In the genomic region with DNA sequence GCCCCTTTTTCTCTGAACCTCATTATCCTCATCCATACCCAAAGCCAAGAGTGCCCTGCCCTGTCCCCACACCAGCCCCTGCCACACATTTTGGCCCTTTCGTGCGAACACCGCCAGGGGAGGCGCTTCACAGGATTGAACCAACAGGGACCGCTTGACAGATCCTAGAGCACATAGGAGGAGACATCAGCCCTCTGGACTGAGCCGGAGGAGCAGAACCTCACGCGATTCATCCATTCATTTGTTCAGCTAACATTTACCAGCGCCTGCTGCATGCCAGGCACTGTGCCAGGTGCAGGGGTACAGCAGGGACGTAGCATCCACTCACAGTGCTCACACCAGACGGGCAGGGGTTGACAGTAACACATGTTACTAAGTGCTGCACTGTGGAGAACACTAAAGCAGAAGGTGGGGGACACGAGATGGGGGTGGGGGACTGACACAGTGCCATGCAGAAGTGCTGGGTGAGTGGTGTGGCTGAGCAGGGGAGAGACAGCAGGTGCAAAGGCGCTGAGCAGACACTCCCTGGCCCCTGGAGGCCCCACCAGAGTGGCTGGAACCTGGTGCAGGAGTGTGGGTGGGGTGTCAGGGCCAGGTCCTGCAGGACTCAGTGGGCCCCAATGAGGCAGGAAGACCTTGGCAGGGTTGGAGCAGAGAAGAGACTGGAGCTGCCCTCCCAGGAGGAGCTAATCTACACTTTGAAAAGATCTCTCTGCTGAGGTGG, we compare ENCODE assay signal across 16 cellular contexts. TPM values are rescaled to one million over a fixed set of nuclear protein-coding genes. Genes with fewer than 3 reads are reported as not detected.
DNase-seq lines count a peak whose midpoint lies in the region; ATAC-seq and TF ChIP-seq lines count a peak whose summit lies in the region.
"Had no signal": no experiment of that assay in that cellular context is flagged by ENCODE, and none has a peak within 500 bp of the region (broad histone marks: within the 10 kb centered on the region; RNA-seq: fewer than 3 reads in every experiment).

No MANE protein-coding gene starts in this region.

- H3K9me3 Mint-ChIP-seq in CD14-positive monocyte = peaks cover 0 to 6% (median 4%) of the 10 kb centered on the region in 7 donors
- H3K9me3 Mint-ChIP-seq: CD8-positive, alpha-beta T cell; effector memory CD8-positive, alpha-beta T cell; H9 had no signal

- no peak for ATAC-seq in left cardiac atrium
- ATAC-seq: activated CD8-positive, alpha-beta memory T cell treated with anti-CD3 and anti-CD28 coated beads, Interleukin-2, amount 10 ng/mL, durations not matched to agents 7 days and 5 days; CD8-positive, alpha-beta T cell; effector memory CD8-positive, alpha-beta T cell; gastrocnemius medialis had no signal

- peaks cover 31 to 43% (median 33%) of the 10 kb centered on the region in 3 donors for H3K27me3 Mint-ChIP-seq in CD14-positive monocyte (ENCODE audit: low read depth in 3 of 3)

- no peak for TF ChIP-seq CTCF in CD14-positive monocyte (IDR thresholded peaks at IDR 0.05)

- DNase-seq in CD14-positive monocyte (ENCODE audit: low spot score) (peak; percentile 42), NCI-H1092 treated with DMSO at 0.1 percent for 48 hours (lab: John Stamatoyannopoulos, UW) (peak; percentile 33), left cardiac atrium (peak; percentile 11), posterior cingulate gyrus (peak in 7 of 10 donors; percentile 4 to 75 (median 15)), KG1 (lab: John Stamatoyannopoulos, UW) (no peak), COLO668 (lab: John Stamatoyannopoulos, UW; ENCODE audit: unreplicated experiment) (no peak), NCI-H748 treated with DMSO at 0.1 percent for 48 hours (lab: John Stamatoyannopoulos, UW) (no peak)
- DNase-seq: activated CD4-positive, alpha-beta T cell treated with anti-CD3 and anti-CD28 coated beads for 4 hours; activated CD8-positive, alpha-beta memory T cell treated with anti-CD3 and anti-CD28 coated beads, Interleukin-2, amount 10 ng/mL, durations not matched to agents 7 days and 5 days; CD8-positive, alpha-beta T cell; effector memory CD8-positive, alpha-beta T cell; gastrocnemius medialis; H9; NCI-H1436; OCI-M1; testis had no signal

- H3K27ac Mint-ChIP-seq in CD14-positive monocyte = peak overlapping the region in 1 of 7 donors; percentile 69
- H3K27ac Mint-ChIP-seq: activated CD8-positive, alpha-beta memory T cell treated with anti-CD3 and anti-CD28 coated beads, Interleukin-2, amount 10 ng/mL, durations not matched to agents 7 days and 5 days; CD8-positive, alpha-beta T cell; effector memory CD8-positive, alpha-beta T cell had no signal

- H3K4me3 Mint-ChIP-seq in CD14-positive monocyte = no peak overlapping the region
- H3K4me3 Mint-ChIP-seq: activated CD8-positive, alpha-beta memory T cell treated with anti-CD3 and anti-CD28 coated beads, Interleukin-2, amount 10 ng/mL, durations not matched to agents 7 days and 5 days; CD8-positive, alpha-beta T cell; effector memory CD8-positive, alpha-beta T cell; H9 had no signal

- intact Hi-C loops in CD14-positive monocyte (cut with micrococcal nuclease) = no loop called here
- intact Hi-C loops in left cardiac atrium (cut with DNase I) = no loop called here
- intact Hi-C loops in posterior cingulate gyrus (cut with DNase I) = loop anchor here (5.0 kb wide), 1 partner anchor 54 kb away; no protein-coding TSS in a partner anchor

- H3K36me3 Mint-ChIP-seq in CD14-positive monocyte = peaks cover 0 to 3% of the 10 kb centered on the region in 2 donors
- H3K36me3 Mint-ChIP-seq: activated CD8-positive, alpha-beta memory T cell treated with anti-CD3 and anti-CD28 coated beads, Interleukin-2, amount 10 ng/mL, durations not matched to agents 7 days and 5 days; CD8-positive, alpha-beta T cell had no signal

- H3K4me1 Mint-ChIP-seq in CD14-positive monocyte = peaks cover 8% of the 10 kb centered on the region

RNA-seq across cellular contexts. Expression of a gene that starts 3.3 kb away (rescaled TPM):
- polyA plus RNA-seq in CD14-positive monocyte = under 1 TPM in 1 of 2 donors, not detected in 1; 0.04 TPM
- 1 to 10 TPM; 2.6 to 2.8 TPM for total RNA-seq in left cardiac atrium
- total RNA-seq: CD8-positive, alpha-beta T cell had no signal

Comparison
In these comparisons a context has a peak if more than half of its experiments do, and no peak if none do; other contexts are left out.
1. DNase-seq: peak in CD14-positive monocyte (single experiment), NCI-H1092 treated with DMSO at 0.1 percent for 48 hours (single experiment), left cardiac atrium (single experiment) and posterior cingulate gyrus (7 of 10); none in KG1 (single experiment), COLO668 (single experiment) and NCI-H748 treated with DMSO at 0.1 percent for 48 hours (single experiment).